ENCODE assay signal across 16 cellular contexts in the genomic region with DNA sequence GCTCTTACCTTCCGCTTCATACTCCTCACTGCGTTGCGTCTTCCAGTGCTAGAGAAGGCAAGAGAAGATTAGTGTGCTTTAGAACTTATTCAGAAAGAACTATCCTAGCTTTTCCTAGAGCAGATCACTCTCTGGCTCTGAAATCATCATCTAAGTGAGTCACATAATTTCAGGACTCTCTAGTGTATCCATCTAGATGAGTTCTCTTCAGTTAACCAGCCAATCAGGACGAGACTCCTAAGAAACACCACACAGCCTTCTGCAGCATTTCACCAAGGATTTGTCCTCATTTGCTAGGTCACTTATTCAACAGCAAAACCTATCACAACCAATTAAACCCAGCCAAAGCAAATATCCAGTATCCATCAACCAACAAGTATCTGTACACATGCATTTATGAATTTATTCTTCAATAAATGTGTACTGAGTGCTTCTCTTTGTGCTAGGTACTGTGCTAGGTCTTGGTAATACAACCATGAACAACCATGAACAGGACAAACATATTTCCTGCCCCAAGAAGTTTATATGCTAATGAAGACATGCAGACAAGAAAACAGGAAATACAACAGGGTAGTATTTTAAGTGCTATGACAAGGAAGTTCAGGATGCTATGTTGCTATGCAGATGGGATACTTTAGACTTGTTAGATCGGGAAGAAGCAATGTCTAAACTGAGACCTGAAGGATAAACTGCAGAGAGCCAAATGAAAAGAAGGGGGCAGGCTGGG. TPM values are rescaled to one million over a fixed set of nuclear protein-coding genes. Genes with fewer than 3 reads are reported as not detected.
DNase-seq lines count a peak whose midpoint lies in the region; ATAC-seq, FAIRE-seq and TF ChIP-seq lines count a peak whose summit lies in the region.
"Had no signal": no experiment of that assay in that cellular context is flagged by ENCODE, and none has a peak within 500 bp of the region (broad histone marks: within the 10 kb centered on the region; RNA-seq: fewer than 3 reads in every experiment).

No MANE protein-coding gene starts in this region.

- H3K27me3 Mint-ChIP-seq in IgD-negative memory B cell (no peaks in the 10 kb centered on the region), brain (peaks cover 5% of the 10 kb centered on the region)
- no peaks in the 10 kb centered on the region for H3K27me3 Mint-ChIP-seq in naive thymus-derived CD8-positive, alpha-beta T cell
- no peaks in the 10 kb centered on the region for H3K27me3 Mint-ChIP-seq in activated CD4-positive, alpha-beta memory T cell treated with anti-CD3 and anti-CD28 coated beads, Interleukin-2, amount 10 ng/mL, durations not matched to agents 7 days and 5 days

- H3K4me3 ChIP-seq in DND-41 (ENCODE audit: low read depth in 1 of 2, low read length in 2 of 2), result no peak overlapping the region
- H3K4me3 ChIP-seq in testis, result no peak overlapping the region
- H3K4me3 ChIP-seq in stomach, result no peak overlapping the region
- H3K4me3 ChIP-seq: coronary artery, heart left ventricle, left ventricle myocardium inferior, suprapubic skin had no signal

- H3K36me3 ChIP-seq in DND-41 (ENCODE audit: insufficient read depth, low read length) (peaks cover 30% of the 10 kb centered on the region), testis (ENCODE audit: low read depth, missing control alignments) (no peaks in the 10 kb centered on the region), stomach (peaks cover 0 to 8% (median 2%) of the 10 kb centered on the region in 4 donors)
- H3K36me3 ChIP-seq: suprapubic skin had no signal

- POLR2A ChIA-PET in naive thymus-derived CD8-positive, alpha-beta T cell (lab: Charles Lee), result interaction anchor here (1.5 to 3.8 kb wide), 3 partner anchors 52 to 87 kb away, joined by 5 to 27 read pairs (median 15); a partner anchor contains a TSS
- POLR2A ChIA-PET in activated CD4-positive, alpha-beta memory T cell treated with anti-CD3 and anti-CD28 coated beads, Interleukin-2, amount 10 ng/mL, durations not matched to agents 7 days and 5 days (lab: Charles Lee), result interaction anchor here (1.0 to 2.9 kb wide), 3 partner anchors 8 to 81 kb away, joined by 5 to 10 read pairs (median 7); no protein-coding TSS in a partner anchor

- H3K9me3 ChIP-seq in DND-41 (ENCODE audit: insufficient read depth, low read length, severe bottlenecking) (no peaks in the 10 kb centered on the region), testis (no peaks in the 10 kb centered on the region), stomach (no peaks in the 10 kb centered on the region)
- H3K9me3 ChIP-seq: heart left ventricle, left ventricle myocardium inferior, suprapubic skin had no signal

- no peak for FAIRE-seq in GM19239 (lab: Jason Lieb, UNC)
- FAIRE-seq: RCC 7860 had no signal

- H3K27ac Mint-ChIP-seq in IgD-negative memory B cell (peak overlapping the region; percentile 9 to 74 (median 32)), brain (peak overlapping the region in 3 of 5 experiments; percentile 6 to 65 (median 65))
- H3K27ac Mint-ChIP-seq in naive thymus-derived CD8-positive, alpha-beta T cell, result peak overlapping the region; percentile 21 to 98 (median 85)
- H3K27ac Mint-ChIP-seq in activated CD4-positive, alpha-beta memory T cell treated with anti-CD3 and anti-CD28 coated beads, Interleukin-2, amount 10 ng/mL, durations not matched to agents 7 days and 5 days, result no peak overlapping the region

- H3K4me1 Mint-ChIP-seq in IgD-negative memory B cell (peaks cover 20 to 36% (median 35%) of the 10 kb centered on the region in 3 donors), brain (peaks cover 50% of the 10 kb centered on the region)
- H3K4me1 Mint-ChIP-seq in naive thymus-derived CD8-positive, alpha-beta T cell, result peaks cover 28 to 67% (median 57%) of the 10 kb centered on the region in 4 donors
- H3K4me1 Mint-ChIP-seq in activated CD4-positive, alpha-beta memory T cell treated with anti-CD3 and anti-CD28 coated beads, Interleukin-2, amount 10 ng/mL, durations not matched to agents 7 days and 5 days, result peaks cover 20% of the 10 kb centered on the region

- intact Hi-C loops in testis (cut with DNase I; ENCODE audit: low total_unique reads), result no loop called here
- intact Hi-C loops in stomach (cut with DNase I; ENCODE audit: low total_unique reads), result loop anchor here (10.0 kb wide), 2 partner anchors 174 to 234 kb away; no protein-coding TSS in a partner anchor

- H3K4me1 ChIP-seq in DND-41 (ENCODE audit: insufficient read depth, low read length), result no peaks in the 10 kb centered on the region
- H3K4me1 ChIP-seq in testis, result no peaks in the 10 kb centered on the region
- H3K4me1 ChIP-seq in stomach, result peaks cover 0 to 53% (median 19%) of the 10 kb centered on the region in 4 donors

- no peaks in the 10 kb centered on the region for H3K9me3 Mint-ChIP-seq in IgD-negative memory B cell
- no peaks in the 10 kb centered on the region for H3K9me3 Mint-ChIP-seq in brain
- no peaks in the 10 kb centered on the region for H3K9me3 Mint-ChIP-seq in naive thymus-derived CD8-positive, alpha-beta T cell
- no peaks in the 10 kb centered on the region for H3K9me3 Mint-ChIP-seq in activated CD4-positive, alpha-beta memory T cell treated with anti-CD3 and anti-CD28 coated beads, Interleukin-2, amount 10 ng/mL, durations not matched to agents 7 days and 5 days

- peaks cover 3% of the 10 kb centered on the region; the same call in 1 of the 2 replicates for H4K20me1 ChIP-seq in DND-41 (ENCODE audit: insufficient read depth, low read length)

- H3K27me3 ChIP-seq in DND-41 (ENCODE audit: insufficient read depth, low read length, poor library complexity), result no peaks in the 10 kb centered on the region
- no peaks in the 10 kb centered on the region for H3K27me3 ChIP-seq in testis
- H3K27me3 ChIP-seq in stomach, result no peaks in the 10 kb centered on the region
- H3K27me3 ChIP-seq: heart left ventricle, suprapubic skin had no signal

- no peak overlapping the region for H2AFZ ChIP-seq in DND-41 (ENCODE audit: low read depth, low read length)

- no peak overlapping the region for H3K4me2 ChIP-seq in DND-41 (ENCODE audit: insufficient read depth, low read length)

- ATAC-seq in DND-41 (ENCODE audit: insufficient read depth, low read depth), result no peak
- peak in 1 of 2 donors; percentile 22 for ATAC-seq in naive thymus-derived CD8-positive, alpha-beta T cell

- H3K27ac ChIP-seq in DND-41 (ENCODE audit: low read length) (peak overlapping the region; percentile 33; the same call in 1 of the 2 replicates), testis (no peak overlapping the region), stomach (peak overlapping the region in 1 of 5 donors; percentile 7)
- H3K27ac ChIP-seq: coronary artery, left ventricle myocardium inferior, suprapubic skin had no signal

- CTCF ChIA-PET in activated CD4-positive, alpha-beta memory T cell treated with anti-CD3 and anti-CD28 coated beads, Interleukin-2, amount 10 ng/mL, durations not matched to agents 7 days and 5 days (lab: Charles Lee), result interaction anchor here (0.8 to 7.5 kb wide), 16 partner anchors 9 to 458 kb away, joined by 3 to 96 read pairs (median 4); no protein-coding TSS in a partner anchor

- no peak overlapping the region for H3K9ac ChIP-seq in DND-41 (ENCODE audit: low read depth, low read length)

- H3K79me2 ChIP-seq in DND-41 (ENCODE audit: insufficient read depth, low read length), result no peaks in the 10 kb centered on the region

- peaks cover 6% of the 10 kb centered on the region for H3K36me3 Mint-ChIP-seq in IgD-negative memory B cell
- peaks cover 42% of the 10 kb centered on the region for H3K36me3 Mint-ChIP-seq in brain
- H3K36me3 Mint-ChIP-seq in naive thymus-derived CD8-positive, alpha-beta T cell, result peaks cover 0 to 40% (median 23%) of the 10 kb centered on the region in 3 donors
- H3K36me3 Mint-ChIP-seq in activated CD4-positive, alpha-beta memory T cell treated with anti-CD3 and anti-CD28 coated beads, Interleukin-2, amount 10 ng/mL, durations not matched to agents 7 days and 5 days (ENCODE audit: low read depth), result peaks cover 22% of the 10 kb centered on the region

- TF ChIP-seq POLR2A in testis (IDR thresholded peaks at IDR 0.05), result no peak
- TF ChIP-seq POLR2A in stomach (IDR thresholded peaks at IDR 0.05), result no peak

- TF ChIP-seq CTCF in DND-41 (IDR thresholded peaks at IDR 0.05; ENCODE audit: borderline replicate concordance, extremely low read depth, low read length, poor library complexity, severe bottlenecking), result no peak
- no peak for TF ChIP-seq CTCF in brain (conservative IDR thresholded peaks at IDR 0.05)
- TF ChIP-seq CTCF in testis (IDR thresholded peaks at IDR 0.05), result no peak
- TF ChIP-seq CTCF in stomach (IDR thresholded peaks at IDR 0.05), result no peak

- no peak for TF ChIP-seq EP300 in stomach (IDR thresholded peaks at IDR 0.05)

- WGBS in testis, 2 donors, result 86 to 89% methylated on average over 5 of the region's 5 CpGs
- WGBS in stomach, 5 donors, result 79 to 89% (median 83%) methylated on average over 5 of the region's 5 CpGs

- H3K4me3 Mint-ChIP-seq in IgD-negative memory B cell (peak overlapping the region in 2 of 4 donors; percentile 14 to 41), brain (no peak overlapping the region)
- peak overlapping the region in 1 of 10 donors; percentile 48 for H3K4me3 Mint-ChIP-seq in naive thymus-derived CD8-positive, alpha-beta T cell
- H3K4me3 Mint-ChIP-seq in activated CD4-positive, alpha-beta memory T cell treated with anti-CD3 and anti-CD28 coated beads, Interleukin-2, amount 10 ng/mL, durations not matched to agents 7 days and 5 days, result no peak overlapping the region

- no peak for DNase-seq in DND-41
- DNase-seq in naive thymus-derived CD8-positive, alpha-beta T cell, result no peak
- no peak for DNase-seq in testis
- no peak for DNase-seq in GM19239 (ENCODE audit: insufficient read length, low spot score)
- no peak for DNase-seq in activated CD4-positive, alpha-beta memory T cell treated with anti-CD3 and anti-CD28 coated beads, Interleukin-2, amount 10 ng/mL, durations not matched to agents 7 days and 5 days
- no peak for DNase-seq in stomach
- DNase-seq: activated CD4-positive, alpha-beta T cell treated with anti-CD3 and anti-CD28 coated beads for 1 hour; DMS153; heart left ventricle; left ventricle myocardium inferior; NCI-H2171 had no signal

RNA-seq across cellular contexts. Expression of a gene that starts 52.0 kb away (rescaled TPM):
- polyA plus RNA-seq in IgD-negative memory B cell (76.5 TPM), brain (ENCODE audit: insufficient read depth, low read depth, low replicate concordance) (8.5 TPM), testis (ENCODE audit: insufficient read depth, low read depth, low replicate concordance) (4.4 TPM), stomach (1 to 10 TPM; 5.3 to 9.5 (median 5.8) TPM)
- 100 to 1,000 TPM; 124 to 137 TPM for total RNA-seq in naive thymus-derived CD8-positive, alpha-beta T cell
- polyA plus RNA-seq in naive thymus-derived CD8-positive, alpha-beta T cell, result 10 to 100 TPM; 37.1 to 60.2 (median 42.7) TPM
- total RNA-seq in testis (10 to 100 TPM in 1 of 2 donors, 1 to 10 TPM in 1; 9.3 to 16.5 TPM), stomach (10 to 100 TPM; 13.3 to 70.5 (median 39.7) TPM)
- 10 to 100 TPM; 50.3 to 56.5 TPM for total RNA-seq in activated CD4-positive, alpha-beta memory T cell treated with anti-CD3 and anti-CD28 coated beads, Interleukin-2, amount 10 ng/mL, durations not matched to agents 7 days and 5 days
